23 cellular contexts compared by ENCODE assay signal in genomic region chr6:119436583-119436982, GRCh38.
"Had no signal": no experiment of that assay in that cellular context is flagged by ENCODE, and none has a peak within 500 bp of the region (broad histone marks: within the 10 kb centered on the region; RNA-seq: fewer than 3 reads in every experiment).

No MANE protein-coding gene starts in this region.

- DNase-seq: effector CD4-positive, alpha-beta T cell; endodermal cell; foreskin melanocyte; head of caudate nucleus; kidney; left cardiac atrium; left ventricle myocardium superior; natural killer cell; nucleus accumbens; ovary; sigmoid colon; stimulated activated CD4-positive, alpha-beta T cell treated with anti-CD3 and anti-CD28 coated beads, Interleukin-12 subunit alpha, Interleukin-12 subunit beta, amount 100 ng/mL, for 4 hours; stimulated activated naive CD4-positive, alpha-beta T cell; stomach; substantia nigra; trophoblast cell had no signal

- H2AFZ ChIP-seq: hepatocyte had no signal

- H3K36me3 ChIP-seq: ovary, right atrium auricular region, sigmoid colon, stomach, thoracic aorta had no signal

- H3K79me2 ChIP-seq: hepatocyte had no signal

- H3K27ac ChIP-seq: coronary artery, hepatocyte, ovary, right atrium auricular region, sigmoid colon, skin epidermis, stomach, thoracic aorta had no signal

- H3K4me1 ChIP-seq: right atrium auricular region, stomach had no signal

- H3K4me3 Mint-ChIP-seq: endodermal cell, natural killer cell, neural crest cell had no signal

- H3K27ac Mint-ChIP-seq: endodermal cell, natural killer cell had no signal

- H3K36me3 Mint-ChIP-seq: natural killer cell had no signal

- H3K4me2 ChIP-seq: hepatocyte had no signal

- ATAC-seq: left cardiac atrium, left ventricle myocardium superior, natural killer cell had no signal

- H3K9me3 Mint-ChIP-seq: natural killer cell, neural crest cell had no signal

- H3K4me1 Mint-ChIP-seq: natural killer cell, neural crest cell had no signal

- H3K27me3 ChIP-seq: hepatocyte, ovary, right atrium auricular region, sigmoid colon, stomach had no signal

- H3K9me3 ChIP-seq: ovary, right atrium auricular region, sigmoid colon, stomach, thoracic aorta had no signal

- H3K4me3 ChIP-seq: coronary artery, hepatocyte, lung, ovary, right atrium auricular region, sigmoid colon, skin epidermis, stomach, thoracic aorta had no signal
